9 cellular contexts compared by ENCODE assay signal in the genomic region with DNA sequence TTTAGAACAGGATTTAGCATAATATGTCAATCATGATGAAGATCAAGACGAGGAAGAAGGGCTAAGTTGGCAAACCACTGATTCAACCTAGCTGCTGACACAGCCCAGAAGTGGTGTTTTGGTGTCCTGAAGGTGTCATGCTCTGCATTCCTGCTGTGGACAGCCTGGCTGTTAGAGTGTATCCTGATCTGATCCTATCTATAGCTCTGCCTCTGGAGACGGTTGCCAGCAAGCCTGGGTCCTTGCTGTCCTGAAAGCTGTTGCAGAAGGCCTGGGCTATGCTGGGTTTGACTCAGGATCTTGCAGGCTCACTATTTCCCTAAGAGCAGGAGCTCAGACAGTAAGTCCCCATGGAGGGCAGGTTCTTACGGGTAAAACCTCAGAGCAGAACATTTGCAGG.
"Had no signal": no experiment of that assay in that cellular context is flagged by ENCODE, and none has a peak within 500 bp of the region (broad histone marks: within the 10 kb centered on the region; RNA-seq: fewer than 3 reads in every experiment).

No MANE protein-coding gene starts in this region.

- H3K36me3 Mint-ChIP-seq: IgD-negative memory B cell had no signal

- H2AFZ ChIP-seq: GM23248 had no signal

- H3K27me3 Mint-ChIP-seq: IgD-negative memory B cell had no signal

- FAIRE-seq: H1, H54, HepG2 had no signal

- H3K9ac ChIP-seq: GM23248 had no signal

- H3K4me3 ChIP-seq: GM23248 had no signal

- H3K27ac Mint-ChIP-seq: H9, IgD-negative memory B cell had no signal

- H3K4me3 Mint-ChIP-seq: H9, IgD-negative memory B cell had no signal

- ATAC-seq: HepG2 had no signal

- H3K27ac ChIP-seq: GM23248, HL-60 had no signal

- DNase-seq: GM23248, H9, HCEC 1CT, KBM-7 had no signal

- H3K4me1 Mint-ChIP-seq: IgD-negative memory B cell had no signal
